25 cellular contexts compared by ENCODE assay signal in the genomic region with DNA sequence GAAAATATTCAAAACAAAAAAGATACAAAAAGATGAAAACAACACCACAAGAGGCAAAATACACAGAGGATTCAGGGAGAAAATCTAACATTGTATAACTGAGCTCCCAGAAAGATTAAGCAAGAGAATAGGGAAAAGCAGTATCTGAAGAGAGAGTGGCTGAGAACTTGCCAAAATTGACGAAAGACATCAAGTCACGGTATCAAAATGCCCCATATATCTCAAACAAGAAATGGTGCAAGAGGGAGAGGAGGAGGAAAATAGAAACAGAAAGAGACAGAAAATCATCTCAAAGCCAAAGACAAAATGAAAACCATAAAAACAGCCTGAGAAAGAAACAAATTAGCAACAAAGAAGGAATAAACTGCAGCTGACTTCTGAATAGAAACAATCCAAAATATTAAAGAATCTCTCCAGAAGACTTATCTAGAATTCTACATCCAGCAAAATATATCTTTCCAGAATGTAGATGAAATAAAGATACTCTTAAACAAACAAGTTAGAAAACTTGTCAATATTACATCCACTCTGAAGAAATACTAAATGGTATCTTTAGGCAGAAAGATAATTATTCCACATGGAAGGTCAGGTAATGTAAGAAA. TPM values are rescaled to one million over a fixed set of nuclear protein-coding genes. Genes with fewer than 3 reads are reported as not detected.
DNase-seq lines count a peak whose midpoint lies in the region; ATAC-seq and TF ChIP-seq lines count a peak whose summit lies in the region.
"Had no signal": no experiment of that assay in that cellular context is flagged by ENCODE, and none has a peak within 500 bp of the region (broad histone marks: within the 10 kb centered on the region; RNA-seq: fewer than 3 reads in every experiment).

No MANE protein-coding gene starts in this region.

- H3K4me1 Mint-ChIP-seq in stimulated activated naive CD8-positive, alpha-beta T cell treated with anti-CD3 and anti-CD28 coated beads, Interleukin-15, Interleukin-2, amounts not matched to agents 100 ng/mL and 50 ng/mL, for 24 hours (ENCODE audit: low read depth) = peaks cover 77% of the 10 kb centered on the region
- peaks cover 60% of the 10 kb centered on the region for H3K4me1 Mint-ChIP-seq in WTC11

- peak overlapping the region; percentile 2 for H3K4me3 Mint-ChIP-seq in stimulated activated naive CD8-positive, alpha-beta T cell treated with anti-CD3 and anti-CD28 coated beads, Interleukin-15, Interleukin-2, amounts not matched to agents 100 ng/mL and 50 ng/mL, for 24 hours
- no peak overlapping the region for H3K4me3 Mint-ChIP-seq in WTC11
- H3K4me3 Mint-ChIP-seq: activated CD4-positive, alpha-beta memory T cell treated with anti-CD3 and anti-CD28 coated beads, Interleukin-2, amount 10 ng/mL, durations not matched to agents 7 days and 5 days had no signal

- H3K9me3 ChIP-seq in liver (ENCODE audit: control insufficient read depth in 4 of 4, low read length in 3 of 4) = no peaks in the 10 kb centered on the region
- no peaks in the 10 kb centered on the region for H3K9me3 ChIP-seq in WERI-Rb-1 (ENCODE audit: severe bottlenecking)
- H3K9me3 ChIP-seq: A549, left lung, mucosa of descending colon, Peyer's patch, psoas muscle, upper lobe of right lung had no signal

- no peaks in the 10 kb centered on the region for H3K36me3 Mint-ChIP-seq in stimulated activated naive CD8-positive, alpha-beta T cell treated with anti-CD3 and anti-CD28 coated beads, Interleukin-15, Interleukin-2, amounts not matched to agents 100 ng/mL and 50 ng/mL, for 24 hours (ENCODE audit: low read depth)
- 0 out of 2 replicates have a peak, but pooled peaks cover 12% of the 10 kb centered on the region for H3K36me3 Mint-ChIP-seq in WTC11

- peaks cover 4% of the 10 kb centered on the region for H3K27me3 Mint-ChIP-seq in stimulated activated naive CD8-positive, alpha-beta T cell treated with anti-CD3 and anti-CD28 coated beads, Interleukin-15, Interleukin-2, amounts not matched to agents 100 ng/mL and 50 ng/mL, for 24 hours
- no peaks in the 10 kb centered on the region for H3K27me3 Mint-ChIP-seq in WTC11 (ENCODE audit: low read depth)

- ATAC-seq in stimulated activated naive CD8-positive, alpha-beta T cell treated with anti-CD3 and anti-CD28 coated beads, Interleukin-15, Interleukin-2, amounts not matched to agents 100 U/mL and 50 U/mL, for 24 hours = no peak
- no peak for ATAC-seq in WTC11
- ATAC-seq: A549, psoas muscle, upper lobe of right lung had no signal

- peaks cover 12 to 45% (median 30%) of the 10 kb centered on the region in 4 donors for H3K4me1 ChIP-seq in liver (ENCODE audit: control insufficient read depth in 4 of 4, insufficient read depth in 4 of 4, low read length in 3 of 4)

- TF ChIP-seq RAD21 in liver (IDR thresholded peaks at IDR 0.05) = peak in 1 of 2 donors; percentile 46

- whole genome bisulfite sequencing in liver = 28% methylated on average over 2 of the region's 2 CpGs

- H3K27ac Mint-ChIP-seq in stimulated activated naive CD8-positive, alpha-beta T cell treated with anti-CD3 and anti-CD28 coated beads, Interleukin-15, Interleukin-2, amounts not matched to agents 100 ng/mL and 50 ng/mL, for 24 hours = peak overlapping the region; percentile 1
- peak overlapping the region; percentile 51 for H3K27ac Mint-ChIP-seq in WTC11
- H3K27ac Mint-ChIP-seq: activated CD4-positive, alpha-beta memory T cell treated with anti-CD3 and anti-CD28 coated beads, Interleukin-2, amount 10 ng/mL, durations not matched to agents 7 days and 5 days; activated naive CD4-positive, alpha-beta T cell treated with anti-CD3 and anti-CD28 coated beads for 36 hours had no signal

- H3K36me3 ChIP-seq in liver (ENCODE audit: control insufficient read depth in 4 of 4, insufficient read depth in 3 of 4, low read depth in 1 of 4, low read length in 3 of 4) (no peaks in the 10 kb centered on the region), WERI-Rb-1 (no peaks in the 10 kb centered on the region)
- H3K36me3 ChIP-seq: left lung, Peyer's patch, upper lobe of right lung had no signal

- H3K4me3 ChIP-seq in liver (ENCODE audit: low read depth in 1 of 3, low read length in 3 of 3) (no peak overlapping the region), WERI-Rb-1 (ENCODE audit: low read depth, low read length) (no peak overlapping the region)
- H3K4me3 ChIP-seq: A549, GM23248, left lung, mucosa of descending colon, Peyer's patch, psoas muscle, skin epidermis, upper lobe of right lung had no signal

- H3K27ac ChIP-seq in liver (ENCODE audit: low read depth in 1 of 2, low read length in 2 of 2) = peak overlapping the region; percentile 46 to 48
- no peak overlapping the region for H3K27ac ChIP-seq in WERI-Rb-1
- H3K27ac ChIP-seq: A549, GM23248, left lung, psoas muscle, upper lobe of right lung had no signal

- peak overlapping the region in 1 of 2 donors; percentile 48 for H3K9ac ChIP-seq in liver (ENCODE audit: low read depth in 1 of 2, low read length in 2 of 2)
- H3K9ac ChIP-seq: GM23248 had no signal

- H3K27me3 ChIP-seq in liver (ENCODE audit: control insufficient read depth in 4 of 4, insufficient read depth in 4 of 4, low read length in 3 of 4) = no peaks in the 10 kb centered on the region
- H3K27me3 ChIP-seq in WERI-Rb-1 (ENCODE audit: insufficient read depth, low read depth, severe bottlenecking) = no peaks in the 10 kb centered on the region
- H3K27me3 ChIP-seq: BLaER1 treated with 17β-estradiol and CSF1 and Interleukin-3, amounts not matched to agents 10 nM and 100 nM; left lung; Peyer's patch; upper lobe of right lung had no signal

- H3K9me3 Mint-ChIP-seq in stimulated activated naive CD8-positive, alpha-beta T cell treated with anti-CD3 and anti-CD28 coated beads, Interleukin-15, Interleukin-2, amounts not matched to agents 100 ng/mL and 50 ng/mL, for 24 hours = no peaks in the 10 kb centered on the region
- peaks cover 14% of the 10 kb centered on the region for H3K9me3 Mint-ChIP-seq in WTC11
- H3K9me3 Mint-ChIP-seq: activated CD4-positive, alpha-beta memory T cell treated with anti-CD3 and anti-CD28 coated beads, Interleukin-2, amount 10 ng/mL, durations not matched to agents 7 days and 5 days; activated naive CD4-positive, alpha-beta T cell treated with anti-CD3 and anti-CD28 coated beads for 36 hours had no signal

- CTCF ChIA-PET in WTC11 (lab: Charles Lee) = no interaction called here

- TF ChIP-seq CTCF in WTC11 (IDR thresholded peaks at IDR 0.05) (no peak), liver (IDR thresholded peaks at IDR 0.05; ENCODE audit: low read depth, low read length, missing input control) (no peak), WERI-Rb-1 (IDR thresholded peaks at IDR 0.05; ENCODE audit: low read depth, low read length) (no peak)

- POLR2A ChIA-PET in WTC11 (lab: Charles Lee) = interaction anchor here (0.7 kb wide), 1 partner anchor 106 kb away, joined by 4 read pairs; no protein-coding TSS in a partner anchor

- DNase-seq in stimulated activated naive CD8-positive, alpha-beta T cell treated with anti-CD3 and anti-CD28 coated beads, Interleukin-15, Interleukin-2, amounts not matched to agents 100 U/mL and 50 U/mL, for 24 hours = no peak
- DNase-seq in WTC11 (ENCODE audit: low spot score) (no peak), C1 segment of cervical spinal cord (lab: John Stamatoyannopoulos, UW) (no peak), WERI-Rb-1 (no peak), NCI-H1694 (lab: John Stamatoyannopoulos, UW) (no peak), SHP77 treated with DMSO at 0.1 percent for 48 hours (lab: John Stamatoyannopoulos, UW) (no peak)
- DNase-seq: activated CD4-positive, alpha-beta memory T cell treated with anti-CD3 and anti-CD28 coated beads, Interleukin-2, amount 10 ng/mL, durations not matched to agents 7 days and 5 days; activated naive CD4-positive, alpha-beta T cell treated with anti-CD3 and anti-CD28 coated beads for 36 hours; activated T-cell treated with anti-CD3 and anti-CD28 coated beads, Interleukin-2, amount 50 U/mL, for 1 hour; effector memory CD4-positive, alpha-beta T cell; GM23248; IMR-90; left lung; mucosa of descending colon; NCI-H1930; NCI-H345; NCI-H82; Peyer's patch; psoas muscle; upper lobe of right lung had no signal

TF ChIP-seq in WTC11, 78 proteins besides CTCF, POLR2A, EP300 and RAD21 (continues in another document):
- TF ChIP-seq, protein P1, sequence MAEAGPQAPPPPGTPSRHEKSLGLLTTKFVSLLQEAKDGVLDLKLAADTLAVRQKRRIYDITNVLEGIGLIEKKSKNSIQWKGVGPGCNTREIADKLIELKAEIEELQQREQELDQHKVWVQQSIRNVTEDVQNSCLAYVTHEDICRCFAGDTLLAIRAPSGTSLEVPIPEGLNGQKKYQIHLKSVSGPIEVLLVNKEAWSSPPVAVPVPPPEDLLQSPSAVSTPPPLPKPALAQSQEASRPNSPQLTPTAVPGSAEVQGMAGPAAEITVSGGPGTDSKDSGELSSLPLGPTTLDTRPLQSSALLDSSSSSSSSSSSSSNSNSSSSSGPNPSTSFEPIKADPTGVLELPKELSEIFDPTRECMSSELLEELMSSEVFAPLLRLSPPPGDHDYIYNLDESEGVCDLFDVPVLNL (CRISPR knock-in tag; IDR thresholded peaks at IDR 0.05; ENCODE audit: borderline replicate concordance, low read depth) = no peak
- TF ChIP-seq MYBL2 (CRISPR knock-in tag; IDR thresholded peaks at IDR 0.05) = no peak

TF ChIP-seq in liver, 16 proteins besides CTCF, POLR2A, EP300 and RAD21:
- TF ChIP-seq HNF4A (conservative IDR thresholded peaks at IDR 0.05) (peak; percentile 31 to 42), FOXA2 (IDR thresholded peaks at IDR 0.05) (no peak), RXRA (IDR thresholded peaks at IDR 0.05) (peak in 1 of 2 donors; percentile 46), TAF1 (conservative IDR thresholded peaks at IDR 0.05) (no peak), YY1 (IDR thresholded peaks at IDR 0.05) (peak; percentile 34), FOXA1 (IDR thresholded peaks at IDR 0.05) (no peak), EGR1 (IDR thresholded peaks at IDR 0.05; ENCODE audit: low read depth in 2 of 2) (no peak), JUND (IDR thresholded peaks at IDR 0.05) (peak in 1 of 2 donors; percentile 9)
- TF ChIP-seq, protein P2, sequence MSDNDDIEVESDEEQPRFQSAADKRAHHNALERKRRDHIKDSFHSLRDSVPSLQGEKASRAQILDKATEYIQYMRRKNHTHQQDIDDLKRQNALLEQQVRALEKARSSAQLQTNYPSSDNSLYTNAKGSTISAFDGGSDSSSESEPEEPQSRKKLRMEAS (IDR thresholded peaks at IDR 0.05) = no peak

RNA-seq across cellular contexts. Expression of a gene that starts 5.5 kb away (rescaled TPM):
- total RNA-seq in WTC11 (2021) = 19.5 to 21.4 TPM (median 20.1 TPM) in 3 replicates
- total RNA-seq in liver = 10 to 100 TPM; 14.9 to 15.0 TPM
- 1 to 10 TPM; 3.8 to 5.5 TPM for polyA plus RNA-seq in liver
